Comparison of ENCODE assay signal across 11 cellular contexts in the genomic region with DNA sequence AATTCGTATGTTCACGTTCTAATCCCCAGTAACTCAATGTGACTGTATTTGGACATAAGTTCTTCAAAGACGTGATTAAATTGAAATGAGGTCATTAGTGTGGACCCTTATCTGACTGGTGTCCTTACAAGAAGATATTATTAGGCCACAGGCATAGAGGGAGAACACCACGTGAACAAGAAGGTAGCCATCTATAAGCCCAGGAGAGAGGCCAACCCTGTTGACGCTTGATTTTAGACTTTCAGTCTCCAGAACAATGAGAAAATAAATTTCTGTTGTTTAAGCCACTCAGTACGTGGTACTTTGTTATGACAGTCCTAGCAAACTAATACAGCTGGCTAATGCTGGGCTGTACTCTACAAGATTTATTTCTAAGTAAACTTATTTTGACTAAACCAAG. TPM values are rescaled to one million over a fixed set of nuclear protein-coding genes. Genes with fewer than 3 reads are reported as not detected.
DNase-seq lines count a peak whose midpoint lies in the region; ATAC-seq and TF ChIP-seq lines count a peak whose summit lies in the region.
"Had no signal": no experiment of that assay in that cellular context is flagged by ENCODE, and none has a peak within 500 bp of the region (broad histone marks: within the 10 kb centered on the region; RNA-seq: fewer than 3 reads in every experiment).

No MANE protein-coding gene starts in this region.

- TF ChIP-seq POLR2A in gastroesophageal sphincter (IDR thresholded peaks at IDR 0.05), result no peak

- no peaks in the 10 kb centered on the region for H3K27me3 ChIP-seq in BLaER1 treated with 17β-estradiol and CSF1 and Interleukin-3, amounts not matched to agents 10 nM and 100 nM
- H3K27me3 ChIP-seq in gastroesophageal sphincter, result no peaks in the 10 kb centered on the region
- H3K27me3 ChIP-seq: thyroid gland had no signal

- CTCF ChIA-PET in Calu3 (lab: Charles Lee), result no interaction called here

- 39 to 65% methylated on average over 3 to 4 of the region's 6 CpGs for WGBS in gastroesophageal sphincter (ENCODE audit: low coverage in 1 of 2), 2 donors

- no TSS peak for BruUV-seq in Calu3 (replicated peaks; lab: Mats Ljungman, UMichigan)

- peak overlapping the region in 5 of 11 experiments; percentile 5 to 93 (median 86); a peak in 7 of 22 replicates for H3K27ac ChIP-seq in BLaER1 treated with 17β-estradiol and CSF1 and Interleukin-3, amounts not matched to agents 10 nM and 100 nM
- H3K27ac ChIP-seq in gastroesophageal sphincter, result peak overlapping the region in 2 of 4 donors; percentile 14 to 96

- TF ChIP-seq CTCF in Calu3 (IDR thresholded peaks at IDR 0.05; ENCODE audit: unreplicated experiment) (no peak), natural killer cell (IDR thresholded peaks at IDR 0.05) (no peak), gastroesophageal sphincter (IDR thresholded peaks at IDR 0.05) (no peak)

- H3K36me3 Mint-ChIP-seq in Calu3 (ENCODE audit: insufficient read depth, unreplicated experiment) (peaks cover 44% of the 10 kb centered on the region), natural killer cell (no peaks in the 10 kb centered on the region)
- peaks cover 19% of the 10 kb centered on the region for H3K36me3 Mint-ChIP-seq in activated T-helper 2 cell treated with anti-CD3 and anti-CD28 coated beads, Interferon-gamma antibody, Interleukin-2, Interleukin-4, amounts not matched to agents 10 μg/mL and 5 μg/mL and 100 μg/mL, durations not matched to agents 14 hours and 24 hours and 36 hours (ENCODE audit: low read depth)

- no peak for TF ChIP-seq EP300 in gastroesophageal sphincter (IDR thresholded peaks at IDR 0.05)

- peaks cover 30 to 70% (median 49%) of the 10 kb centered on the region in 10 experiments for H3K4me1 ChIP-seq in BLaER1 treated with 17β-estradiol and CSF1 and Interleukin-3, amounts not matched to agents 10 nM and 100 nM
- H3K4me1 ChIP-seq in gastroesophageal sphincter, result peaks cover 0 to 21% (median 20%) of the 10 kb centered on the region in 3 donors

- no peaks in the 10 kb centered on the region for H3K9me3 Mint-ChIP-seq in Calu3 (ENCODE audit: low read depth, unreplicated experiment)
- H3K9me3 Mint-ChIP-seq in activated T-helper 2 cell treated with anti-CD3 and anti-CD28 coated beads, Interferon-gamma antibody, Interleukin-2, Interleukin-4, amounts not matched to agents 10 μg/mL and 5 μg/mL and 100 μg/mL, durations not matched to agents 14 hours and 24 hours and 36 hours, result no peaks in the 10 kb centered on the region
- no peaks in the 10 kb centered on the region for H3K9me3 Mint-ChIP-seq in natural killer cell

- H3K4me3 Mint-ChIP-seq in Calu3 (ENCODE audit: low read depth, unreplicated experiment), result peak overlapping the region; percentile 26
- H3K4me3 Mint-ChIP-seq in activated T-helper 2 cell treated with anti-CD3 and anti-CD28 coated beads, Interferon-gamma antibody, Interleukin-2, Interleukin-4, amounts not matched to agents 10 μg/mL and 5 μg/mL and 100 μg/mL, durations not matched to agents 14 hours and 24 hours and 36 hours (ENCODE audit: low read depth), result peak overlapping the region; percentile 55
- peak overlapping the region; percentile 65 for H3K4me3 Mint-ChIP-seq in natural killer cell

- H3K4me2 ChIP-seq in BLaER1 treated with 17β-estradiol and CSF1 and Interleukin-3, amounts not matched to agents 10 nM and 100 nM, result peak overlapping the region in 7 of 11 experiments; percentile 21 to 85 (median 80); a peak in 11 of 22 replicates

- peaks cover 15 to 22% (median 21%) of the 10 kb centered on the region in 11 experiments for H3K36me3 ChIP-seq in BLaER1 treated with 17β-estradiol and CSF1 and Interleukin-3, amounts not matched to agents 10 nM and 100 nM
- H3K36me3 ChIP-seq in gastroesophageal sphincter, result no peaks in the 10 kb centered on the region
- H3K36me3 ChIP-seq: thyroid gland had no signal

- intact Hi-C loops in Calu3 (cut with micrococcal nuclease; ENCODE audit: unreplicated experiment) (no loop called here), natural killer cell (cut with micrococcal nuclease) (loop anchor here (2.0 kb wide), 1 partner anchor 120 kb away; no protein-coding TSS in a partner anchor)
- intact Hi-C loops in activated T-helper 2 cell treated with anti-CD3 and anti-CD28 coated beads, Interferon-gamma antibody, Interleukin-2, Interleukin-4, amounts not matched to agents 10 μg/mL and 5 μg/mL and 100 μg/mL, durations not matched to agents 14 hours and 24 hours and 36 hours (cut with micrococcal nuclease), result loop anchor here (5.0 kb wide), 1 partner anchor 124 kb away; a partner anchor contains a TSS

- ATAC-seq in natural killer cell (no peak), gastroesophageal sphincter (no peak)

- peaks cover 23% of the 10 kb centered on the region for H3K4me1 Mint-ChIP-seq in Calu3 (ENCODE audit: low read depth, unreplicated experiment)
- H3K4me1 Mint-ChIP-seq in activated T-helper 2 cell treated with anti-CD3 and anti-CD28 coated beads, Interferon-gamma antibody, Interleukin-2, Interleukin-4, amounts not matched to agents 10 μg/mL and 5 μg/mL and 100 μg/mL, durations not matched to agents 14 hours and 24 hours and 36 hours (ENCODE audit: low read depth), result peaks cover 29% of the 10 kb centered on the region
- peaks cover 22 to 23% of the 10 kb centered on the region in 2 donors for H3K4me1 Mint-ChIP-seq in natural killer cell

- no peaks in the 10 kb centered on the region for H3K9me3 ChIP-seq in BLaER1 treated with 17β-estradiol and CSF1 and Interleukin-3, amounts not matched to agents 10 nM and 100 nM (replicated peaks in 1 of 11)
- H3K9me3 ChIP-seq in gastroesophageal sphincter, result no peaks in the 10 kb centered on the region
- H3K9me3 ChIP-seq: thyroid gland had no signal

- DNase-seq in Calu3, result no peak
- DNase-seq in activated T-helper 2 cell treated with anti-CD3 and anti-CD28 coated beads, Interferon-gamma antibody, Interleukin-2, Interleukin-4, amounts not matched to agents 10 μg/mL and 5 μg/mL and 100 μg/mL, durations not matched to agents 14 hours and 24 hours and 36 hours (ENCODE audit: low spot score), result no peak
- no peak for DNase-seq in natural killer cell
- no peak for DNase-seq in NCI-H1436 (lab: John Stamatoyannopoulos, UW)
- no peak for DNase-seq in HuH-7.5 (ENCODE audit: low spot score)
- DNase-seq in SKM-1 treated with dmso at 0.1 percent for 144 hours (lab: John Stamatoyannopoulos, UW; ENCODE audit: unreplicated experiment), result no peak
- DNase-seq: amniotic stem cell, NCI-H2029 treated with DMSO at 0.1 percent for 48 hours had no signal

- H3K27ac Mint-ChIP-seq in Calu3 (ENCODE audit: unreplicated experiment), result no peak overlapping the region
- peak overlapping the region; percentile 49 for H3K27ac Mint-ChIP-seq in activated T-helper 2 cell treated with anti-CD3 and anti-CD28 coated beads, Interferon-gamma antibody, Interleukin-2, Interleukin-4, amounts not matched to agents 10 μg/mL and 5 μg/mL and 100 μg/mL, durations not matched to agents 14 hours and 24 hours and 36 hours
- peak overlapping the region; percentile 54 to 94 for H3K27ac Mint-ChIP-seq in natural killer cell

- H3K27me3 Mint-ChIP-seq in Calu3 (ENCODE audit: unreplicated experiment) (no peaks in the 10 kb centered on the region), natural killer cell (ENCODE audit: low read depth in 2 of 2) (peaks cover 0 to 6% of the 10 kb centered on the region in 2 donors)
- H3K27me3 Mint-ChIP-seq in activated T-helper 2 cell treated with anti-CD3 and anti-CD28 coated beads, Interferon-gamma antibody, Interleukin-2, Interleukin-4, amounts not matched to agents 10 μg/mL and 5 μg/mL and 100 μg/mL, durations not matched to agents 14 hours and 24 hours and 36 hours (ENCODE audit: low read depth), result no peaks in the 10 kb centered on the region

- H3K4me3 ChIP-seq in BLaER1 treated with 17β-estradiol and CSF1 and Interleukin-3, amounts not matched to agents 10 nM and 100 nM, result no peak overlapping the region
- H3K4me3 ChIP-seq in gastroesophageal sphincter, result no peak overlapping the region
- H3K4me3 ChIP-seq: thyroid gland had no signal

- H3K9ac ChIP-seq in BLaER1 treated with 17β-estradiol and CSF1 and Interleukin-3, amounts not matched to agents 10 nM and 100 nM, result no peak overlapping the region

- peaks cover 26 to 34% (median 31%) of the 10 kb centered on the region in 11 experiments; a peak in 21 of 22 replicates for H4K20me1 ChIP-seq in BLaER1 treated with 17β-estradiol and CSF1 and Interleukin-3, amounts not matched to agents 10 nM and 100 nM

RNA-seq across cellular contexts. Expression of a gene that starts 1.5 kb away (rescaled TPM):
- total RNA-seq in Calu3 (2022) (127 and 133 TPM in 2 replicates), natural killer cell (10 to 100 TPM; 31.6 to 57.2 (median 31.7) TPM), gastroesophageal sphincter (10 to 100 TPM; 52.0 to 70.4 (median 53.4) TPM)
- total RNA-seq in activated T-helper 2 cell treated with anti-CD3 and anti-CD28 coated beads, Interferon-gamma antibody, Interleukin-2, Interleukin-4, amounts not matched to agents 10 μg/mL and 5 μg/mL and 100 μg/mL, durations not matched to agents 14 hours and 24 hours and 36 hours, result 94.1 and 94.5 TPM in 2 replicates

RNA-seq across cellular contexts. Expression of a gene that starts 26.4 kb away (rescaled TPM):
- total RNA-seq in Calu3 (2022), result 2.6 and 4.0 TPM in 2 replicates
- total RNA-seq in activated T-helper 2 cell treated with anti-CD3 and anti-CD28 coated beads, Interferon-gamma antibody, Interleukin-2, Interleukin-4, amounts not matched to agents 10 μg/mL and 5 μg/mL and 100 μg/mL, durations not matched to agents 14 hours and 24 hours and 36 hours, result 0.21 and 0.46 TPM in 2 replicates
- total RNA-seq in natural killer cell, result 1 to 10 TPM in 1 of 3 donors, under 1 TPM in 1, not detected in 1; 0.09 to 1.5 TPM
- total RNA-seq in gastroesophageal sphincter, result under 1 TPM in 3 of 4 donors, not detected in 1; 0.27 to 0.42 (median 0.27) TPM
